34 cellular contexts compared by ENCODE assay signal in genomic region chr22:37105990-37106389, GRCh38. TPM values are rescaled to one million over a fixed set of nuclear protein-coding genes. Genes with fewer than 3 reads are reported as not detected.
"Had no signal": no experiment of that assay in that cellular context is flagged by ENCODE, and none has a peak within 500 bp of the region (broad histone marks: within the 10 kb centered on the region; RNA-seq: fewer than 3 reads in every experiment).

No MANE protein-coding gene starts in this region.

- H3K4me1 Mint-ChIP-seq: activated naive CD4-positive, alpha-beta T cell treated with anti-CD3 and anti-CD28 coated beads, Interleukin-2, amount 50 U/mL, for 24 hours had no signal

- H3K9me3 Mint-ChIP-seq: activated B cell treated with CpG ODN at 0.5 μM for 24 hours; activated naive CD4-positive, alpha-beta T cell treated with anti-CD3 and anti-CD28 coated beads for 36 hours; activated naive CD4-positive, alpha-beta T cell treated with anti-CD3 and anti-CD28 coated beads, Interleukin-2, amount 50 U/mL, for 24 hours; activated naive CD8-positive, alpha-beta T cell treated with anti-CD3 and anti-CD28 coated beads for 36 hours; activated T-cell treated with anti-CD3 and anti-CD28 coated beads, Interleukin-2, amount 50 U/mL, for 24 hours; activated T-cell treated with anti-CD3 and anti-CD28 coated beads, Interleukin-2, amount 50 U/mL, for 72 hours; effector memory CD8-positive, alpha-beta T cell; T-helper 2 cell treated with Interferon-gamma antibody and Interleukin-4, amounts not matched to agents 5 μg/mL and 100 μg/mL, for 36 hours had no signal

- DNase-seq: activated B cell treated with CpG ODN at 0.5 μM for 24 hours; activated CD4-positive, alpha-beta T cell treated with anti-CD3 and anti-CD28 coated beads for 48 hours; activated CD4-positive, alpha-beta T cell treated with anti-CD3 and anti-CD28 coated beads, Interleukin-2, amount 50 U/mL, for 1 hour; activated CD4-positive, alpha-beta T cell treated with anti-CD3 and anti-CD28 coated beads, Interleukin-2, amount 50 U/mL, for 48 hours; activated CD8-positive, alpha-beta memory T cell treated with anti-CD3 and anti-CD28 coated beads, Interleukin-2, amount 50 U/mL, for 48 hours; activated effector memory CD4-positive, alpha-beta T cell treated with Interleukin-2 at 50 U/mL for 16 hours; activated gamma-delta T cell treated with Interleukin-2 at 50 U/mL for 16 hours; activated naive CD4-positive, alpha-beta T cell treated with anti-CD3 and anti-CD28 coated beads for 36 hours; activated naive CD8-positive, alpha-beta T cell treated with anti-CD3 and anti-CD28 coated beads for 36 hours; activated T-cell treated with anti-CD3 and anti-CD28 coated beads for 4 hours; activated T-cell treated with anti-CD3 and anti-CD28 coated beads, Interleukin-2, amount 50 U/mL, for 24 hours; activated T-cell treated with anti-CD3 and anti-CD28 coated beads, Interleukin-2, amount 50 U/mL, for 72 hours; brain microvascular endothelial cell; caudate nucleus; cortex of kidney; dermis blood vessel endothelial cell; effector CD4-positive, alpha-beta T cell; effector memory CD8-positive, alpha-beta T cell; erythroblast; foreskin keratinocyte; gastrocnemius medialis; glutamatergic neuron; heart left ventricle; T-helper 1 cell; T-helper 17 cell; T1000; WERI-Rb-1 had no signal

- H3K36me3 Mint-ChIP-seq: activated naive CD4-positive, alpha-beta T cell treated with anti-CD3 and anti-CD28 coated beads, Interleukin-2, amount 50 U/mL, for 24 hours; activated naive CD8-positive, alpha-beta T cell treated with anti-CD3 and anti-CD28 coated beads for 36 hours had no signal

- ATAC-seq: activated CD4-positive, CD25-positive, alpha-beta regulatory T cell treated with anti-CD3 and anti-CD28 coated beads, Interleukin-2, amount 50 U/mL, for 24 hours; activated T-cell treated with anti-CD3 and anti-CD28 coated beads, Interleukin-2, amount 50 U/mL, for 72 hours; effector memory CD8-positive, alpha-beta T cell; foreskin keratinocyte; gastrocnemius medialis; heart left ventricle; T-helper 17 cell had no signal

- H3K36me3 ChIP-seq: brain microvascular endothelial cell, esophagus muscularis mucosa, gastrocnemius medialis, heart left ventricle, WERI-Rb-1 had no signal

- H3K4me1 ChIP-seq: esophagus muscularis mucosa, foreskin keratinocyte, gastrocnemius medialis, heart left ventricle had no signal

- FAIRE-seq: astrocyte, colon had no signal

- H3K9me3 ChIP-seq: esophagus muscularis mucosa, gastrocnemius medialis, heart left ventricle had no signal

- H3K27me3 Mint-ChIP-seq: activated naive CD4-positive, alpha-beta T cell treated with anti-CD3 and anti-CD28 coated beads, Interleukin-2, amount 50 U/mL, for 24 hours; activated T-cell treated with anti-CD3 and anti-CD28 coated beads, Interleukin-2, amount 50 U/mL, for 24 hours; effector memory CD8-positive, alpha-beta T cell; T-helper 17 cell had no signal

- H3K4me3 Mint-ChIP-seq: activated B cell treated with CpG ODN at 0.5 μM for 24 hours; activated naive CD4-positive, alpha-beta T cell treated with anti-CD3 and anti-CD28 coated beads for 36 hours; activated naive CD4-positive, alpha-beta T cell treated with anti-CD3 and anti-CD28 coated beads, Interleukin-2, amount 50 U/mL, for 24 hours; activated naive CD8-positive, alpha-beta T cell treated with anti-CD3 and anti-CD28 coated beads for 36 hours; activated T-cell treated with anti-CD3 and anti-CD28 coated beads, Interleukin-2, amount 50 U/mL, for 24 hours; activated T-cell treated with anti-CD3 and anti-CD28 coated beads, Interleukin-2, amount 50 U/mL, for 72 hours; effector memory CD8-positive, alpha-beta T cell; T-helper 17 cell; T-helper 2 cell treated with Interferon-gamma antibody and Interleukin-4, amounts not matched to agents 5 μg/mL and 100 μg/mL, for 36 hours had no signal

- H3K27ac Mint-ChIP-seq: activated B cell treated with CpG ODN at 0.5 μM for 24 hours; activated naive CD4-positive, alpha-beta T cell treated with anti-CD3 and anti-CD28 coated beads for 36 hours; activated naive CD4-positive, alpha-beta T cell treated with anti-CD3 and anti-CD28 coated beads, Interleukin-2, amount 50 U/mL, for 24 hours; activated naive CD8-positive, alpha-beta T cell treated with anti-CD3 and anti-CD28 coated beads for 36 hours; activated T-cell treated with anti-CD3 and anti-CD28 coated beads, Interleukin-2, amount 50 U/mL, for 24 hours; activated T-cell treated with anti-CD3 and anti-CD28 coated beads, Interleukin-2, amount 50 U/mL, for 72 hours; T-helper 17 cell; T-helper 2 cell treated with Interferon-gamma antibody and Interleukin-4, amounts not matched to agents 5 μg/mL and 100 μg/mL, for 36 hours had no signal

- H3K4me3 ChIP-seq: esophagus muscularis mucosa, gastrocnemius medialis, heart left ventricle had no signal

- H3K27ac ChIP-seq: brain microvascular endothelial cell, esophagus muscularis mucosa, foreskin keratinocyte, gastrocnemius medialis, heart left ventricle, WERI-Rb-1 had no signal

RNA-seq across cellular contexts. Expression of gene TMPRSS6, which starts 3.5 kb away (rescaled TPM):
- total RNA-seq: astrocyte, chondrocyte, dermis blood vessel endothelial cell, esophagus muscularis mucosa, foreskin keratinocyte had no signal
- polyA plus RNA-seq: foreskin keratinocyte, heart left ventricle had no signal

RNA-seq across cellular contexts. Expression of gene IL2RB, which starts 43.7 kb away (rescaled TPM):
- total RNA-seq: dermis blood vessel endothelial cell had no signal
